In genomic region chr4:69362351-69362750, GRCh38 we compare ENCODE assay signal across 20 cellular contexts.
"Had no signal": no experiment of that assay in that cellular context is flagged by ENCODE, and none has a peak within 500 bp of the region (broad histone marks: within the 10 kb centered on the region; RNA-seq: fewer than 3 reads in every experiment).

No MANE protein-coding gene starts in this region.

- H3K36me3 ChIP-seq: left ventricle myocardium inferior, ovary, right atrium auricular region, right lobe of liver, tibial nerve, uterus had no signal

- H3K27ac ChIP-seq: left ventricle myocardium inferior, ovary, right atrium auricular region, right lobe of liver, tibial nerve, uterus had no signal

- DNase-seq: islet precursor cell; left ventricle myocardium inferior; midbrain; mucosa of descending colon; naive thymus-derived CD4-positive, alpha-beta T cell; ovary; right lobe of liver; stimulated activated CD4-positive, alpha-beta T cell treated with anti-CD3 and anti-CD28 coated beads, Interleukin-1b, Interleukin-23, amount 100 ng/mL, for 48 hours; stimulated activated CD4-positive, alpha-beta T cell treated with anti-CD3 and anti-CD28 coated beads, Interleukin-2, amount 100 ng/mL, for 48 hours; stimulated activated CD4-positive, alpha-beta T cell treated with anti-CD3 and anti-CD28 coated beads, Interleukin-4, amount 100 ng/mL, for 4 hours; stimulated activated CD8-positive, alpha-beta memory T cell treated with anti-CD3 and anti-CD28 coated beads, Interleukin-4, amount 100 ng/mL, for 48 hours; stimulated activated naive CD4-positive, alpha-beta T cell treated with Interleukin-2 at 50 U/mL for 16 hours; stimulated activated naive CD8-positive, alpha-beta T cell treated with anti-CD3 and anti-CD28 coated beads, Interleukin-15, amount 100 ng/mL, for 72 hours; substantia nigra; uterus had no signal

- H3K9me3 ChIP-seq: left ventricle myocardium inferior, mucosa of descending colon, ovary, right atrium auricular region, right lobe of liver, tibial nerve, uterus had no signal

- ATAC-seq: mucosa of descending colon; naive thymus-derived CD4-positive, alpha-beta T cell; natural killer cell treated with Interleukin-12 subunit alpha and Interleukin-12 subunit beta and Interleukin-15 and Interleukin-18, amount 100 ng/mL, for 72 hours; right lobe of liver; stimulated activated memory B cell treated with anti-CD40 and anti-IgM and Interleukin-4, amounts not matched to agents 10 μg/mL and 1 μg/mL and 100 μg/mL, for 72 hours; stimulated activated naive CD8-positive, alpha-beta T cell treated with anti-CD3 and anti-CD28 coated beads, Interleukin-15, amount 100 ng/mL, for 72 hours had no signal

- H3K4me3 ChIP-seq: left ventricle myocardium inferior, mucosa of descending colon, ovary, right atrium auricular region, right lobe of liver, smooth muscle cell, tibial nerve, uterus had no signal

- H3K27me3 ChIP-seq: ovary, right atrium auricular region, right lobe of liver, tibial nerve, uterus had no signal

- H3K4me2 ChIP-seq: smooth muscle cell had no signal

- H3K4me1 ChIP-seq: left ventricle myocardium inferior, right atrium auricular region, right lobe of liver, tibial nerve, uterus had no signal
